In genomic region chr3:129439381-129439816, GRCh38 we compare ENCODE assay signal across 8 cellular contexts. TPM values are rescaled to one million over a fixed set of nuclear protein-coding genes. Genes with fewer than 3 reads are reported as not detected.
DNase-seq lines count a peak whose midpoint lies in the region; ATAC-seq and TF ChIP-seq lines count a peak whose summit lies in the region.

No MANE protein-coding gene starts in this region.

- H3K4me3 Mint-ChIP-seq in endodermal cell = peak overlapping the region; percentile 99

- H3K27ac Mint-ChIP-seq in endodermal cell = peak overlapping the region; percentile 95

- H3K4me2 ChIP-seq in Loucy (ENCODE audit: low read depth, low read length, poor library complexity, severe bottlenecking) = peak overlapping the region; percentile 80

- H3F3A ChIP-seq in Loucy (ENCODE audit: low read depth) = no peaks in the 10 kb centered on the region

- ATAC-seq in GM21526 (IDR thresholded peaks at IDR 0.05; ENCODE audit: low FRiP score, unreplicated experiment) = peak; percentile 17

- H3K36me3 ChIP-seq in Loucy (ENCODE audit: insufficient read depth, low read length) (0 out of 2 replicates have a peak, but pooled peaks cover under 1% of the 10 kb centered on the region), endodermal cell (ENCODE audit: control insufficient read depth, insufficient read depth, low read length) (peaks cover 37% of the 10 kb centered on the region), mucosa of rectum (ENCODE audit: control insufficient read depth in 2 of 2, insufficient read depth in 2 of 2, low read length in 2 of 2) (peaks cover 18 to 20% of the 10 kb centered on the region in 2 donors)

- peak overlapping the region; percentile 91 for H3K27ac ChIP-seq in C4-2B
- H3K27ac ChIP-seq in endodermal cell (ENCODE audit: low read depth, low read length) = peak overlapping the region; percentile 9
- peak overlapping the region; percentile 92 to 95 for H3K27ac ChIP-seq in mucosa of rectum (ENCODE audit: low read depth in 2 of 2, low read length in 2 of 2)

- peaks cover 15% of the 10 kb centered on the region for H4K20me1 ChIP-seq in Loucy (ENCODE audit: insufficient read depth, low read length, poor library complexity, severe bottlenecking)

- peaks cover 29% of the 10 kb centered on the region for H3K36me3 Mint-ChIP-seq in endodermal cell (ENCODE audit: low read depth)

- H3K4me1 ChIP-seq in Loucy (ENCODE audit: insufficient read depth, low read length, poor library complexity, severe bottlenecking) (peaks cover 81% of the 10 kb centered on the region), endodermal cell (ENCODE audit: control insufficient read depth, insufficient read depth, low read length) (peaks cover 25% of the 10 kb centered on the region), mucosa of rectum (ENCODE audit: control insufficient read depth in 2 of 2, insufficient read depth in 2 of 2, low read length in 2 of 2) (peaks cover 17 to 22% of the 10 kb centered on the region in 2 donors)

- peaks cover 48% of the 10 kb centered on the region for H3K4me1 Mint-ChIP-seq in endodermal cell

- TF ChIP-seq CTCF in C4-2B (conservative IDR thresholded peaks at IDR 0.05) = no peak
- TF ChIP-seq CTCF in Loucy (conservative IDR thresholded peaks at IDR 0.05; ENCODE audit: low read length) = no peak
- TF ChIP-seq CTCF in endodermal cell (conservative IDR thresholded peaks at IDR 0.05) = no peak

- H3K4me3 ChIP-seq in Loucy (ENCODE audit: low read length, poor library complexity, severe bottlenecking) (peak overlapping the region; percentile 76), endodermal cell (ENCODE audit: low read length) (peak overlapping the region; percentile 96), mucosa of rectum (ENCODE audit: low read length in 2 of 2) (peak overlapping the region; percentile 97 to 98)

- H3K9me2 ChIP-seq in Loucy (replicated peaks; ENCODE audit: low read depth, low read length) = no peaks in the 10 kb centered on the region

- no peaks in the 10 kb centered on the region for H3K27me3 ChIP-seq in Loucy (ENCODE audit: insufficient read depth, low read length, poor library complexity, severe bottlenecking)
- no peaks in the 10 kb centered on the region for H3K27me3 ChIP-seq in endodermal cell (ENCODE audit: control insufficient read depth, insufficient read depth, low read length, poor library complexity, severe bottlenecking)
- no peaks in the 10 kb centered on the region for H3K27me3 ChIP-seq in mucosa of rectum (ENCODE audit: control insufficient read depth in 2 of 2, insufficient read depth in 2 of 2, low read length in 2 of 2)

- no peaks in the 10 kb centered on the region for H3K9me3 ChIP-seq in Loucy (ENCODE audit: insufficient read depth, low read depth, low read length)
- H3K9me3 ChIP-seq in endodermal cell (ENCODE audit: control insufficient read depth, low read length) = no peaks in the 10 kb centered on the region
- H3K9me3 ChIP-seq in mucosa of rectum (ENCODE audit: control insufficient read depth in 2 of 2, low read length in 2 of 2) = no peaks in the 10 kb centered on the region

- peak overlapping the region; percentile 84 for H3K9ac ChIP-seq in Loucy (ENCODE audit: low read depth, low read length, poor library complexity, severe bottlenecking)
- H3K9ac ChIP-seq in endodermal cell (ENCODE audit: extremely low read depth, low read length, poor library complexity, severe bottlenecking) = peak overlapping the region; percentile 73
- peak overlapping the region; percentile 94 to 97 for H3K9ac ChIP-seq in mucosa of rectum (ENCODE audit: low read depth in 1 of 2, low read length in 2 of 2)

- H3K79me2 ChIP-seq in Loucy (ENCODE audit: insufficient read depth, low read length) = peaks cover 79% of the 10 kb centered on the region

- peak overlapping the region; percentile 85 for H2AFZ ChIP-seq in Loucy (ENCODE audit: low read length)

- peak; percentile 55 for DNase-seq in activated CD4-positive, alpha-beta T cell treated with anti-CD3 and anti-CD28 coated beads for 48 hours
- DNase-seq in endodermal cell (no peak), superior temporal gyrus (ENCODE audit: extremely low spot score) (peak; percentile 33), NCI-H2227 (lab: John Stamatoyannopoulos, UW; ENCODE audit: unreplicated experiment) (no peak)

- no peaks in the 10 kb centered on the region for H3K27me3 Mint-ChIP-seq in endodermal cell (ENCODE audit: insufficient read depth)

- H3K9me3 Mint-ChIP-seq in endodermal cell = no peaks in the 10 kb centered on the region

- 0% methylated on average over 6 to 16 of the region's 16 CpGs for WGBS in endodermal cell (ENCODE audit: insufficient coverage in 1 of 2, insufficient read length in 1 of 2), 2 experiments

RNA-seq across cellular contexts. Expression of gene MBD4, which starts 0.3 kb away (rescaled TPM):
- total RNA-seq in endodermal cell = 10 to 100 TPM; 39.5 to 45.5 TPM
- polyA plus RNA-seq in endodermal cell (2013, experiment 1 of 2) = 44.1 TPM
- 36.1 TPM for polyA plus RNA-seq in endodermal cell (2013, experiment 2 of 2)

RNA-seq across cellular contexts. Expression of gene IFT122, which starts 0.6 kb away (rescaled TPM):
- total RNA-seq in endodermal cell = 10 to 100 TPM; 36.0 to 46.6 TPM
- 39.8 TPM for polyA plus RNA-seq in endodermal cell (2013, experiment 1 of 2)
- 44.0 TPM for polyA plus RNA-seq in endodermal cell (2013, experiment 2 of 2)

RNA-seq across cellular contexts. Expression of gene EFCAB12, which starts 11.0 kb away (rescaled TPM):
- under 1 TPM; 0.33 to 0.73 TPM for total RNA-seq in endodermal cell
- polyA plus RNA-seq in endodermal cell (2013, experiment 1 of 2) = 1.4 TPM
- 0.70 TPM for polyA plus RNA-seq in endodermal cell (2013, experiment 2 of 2)

Comparison
In these comparisons a context has a peak if more than half of its experiments do, and no peak if none do; other contexts are left out.
1. H3K27ac ChIP-seq: peak in every context shown above with its lines; median percentile 94 in mucosa of rectum; 91 in C4-2B; 9 in endodermal cell.
2. DNase-seq: peak in activated CD4-positive, alpha-beta T cell treated with anti-CD3 and anti-CD28 coated beads for 48 hours (single experiment) and superior temporal gyrus (single experiment); none in endodermal cell (single experiment) and NCI-H2227 (single experiment).
3. Peak in every context shown above with its lines, with median percentiles within 50 percentile points of each other: H3K4me3 ChIP-seq and H3K9ac ChIP-seq.